In genomic region chr2:71631411-71631931, GRCh38 we compare ENCODE assay signal across 17 cellular contexts.
DNase-seq lines count a peak whose midpoint lies in the region; ATAC-seq and TF ChIP-seq lines count a peak whose summit lies in the region.
"Had no signal": no experiment of that assay in that cellular context is flagged by ENCODE, and none has a peak within 500 bp of the region (broad histone marks: within the 10 kb centered on the region; RNA-seq: fewer than 3 reads in every experiment).

No MANE protein-coding gene starts in this region.

- no peak overlapping the region for H3K18ac ChIP-seq in H9 (ENCODE audit: insufficient read length, low read depth, low read length)

- no peak overlapping the region for H3K9ac ChIP-seq in H9 (ENCODE audit: extremely low read depth, insufficient read length, low read length)

- H3K36me3 Mint-ChIP-seq in H9 (ENCODE audit: insufficient read depth in 1 of 3, low read depth in 3 of 3): no peaks in the 10 kb centered on the region

- H3K4ac ChIP-seq in H9 (ENCODE audit: low read depth, low read length): no peak overlapping the region

- no peak overlapping the region for H2BK12ac ChIP-seq in H9 (ENCODE audit: insufficient read length, low read depth, low read length)

- H3T11ph ChIP-seq in H9 (ENCODE audit: low read length): no peak overlapping the region

- no peaks in the 10 kb centered on the region for H3K23me2 ChIP-seq in H9 (ENCODE audit: insufficient read length, low read depth, low read length, poor library complexity, severe bottlenecking)

- no peaks in the 10 kb centered on the region for H3K79me2 ChIP-seq in H9 (ENCODE audit: insufficient read depth, low read length)

- H3K36me3 ChIP-seq in lower lobe of right lung (no peaks in the 10 kb centered on the region), thyroid gland (no peaks in the 10 kb centered on the region)
- H3K36me3 ChIP-seq: pancreas had no signal

- H3K4me1 ChIP-seq in H9 (ENCODE audit: insufficient read depth, low read length) (no peaks in the 10 kb centered on the region), lower lobe of right lung (peaks cover 20% of the 10 kb centered on the region), thyroid gland (no peaks in the 10 kb centered on the region)
- H3K4me1 ChIP-seq: pancreas had no signal

- no peak overlapping the region for H2AK5ac ChIP-seq in H9 (ENCODE audit: insufficient read length, low read length)

- H4K5ac ChIP-seq in H9 (ENCODE audit: insufficient read length, low read depth, low read length): no peak overlapping the region

- H3K56ac ChIP-seq in H9 (ENCODE audit: insufficient read length, low read depth, low read length): no peak overlapping the region

- no peaks in the 10 kb centered on the region for H3K27me3 Mint-ChIP-seq in H9 (ENCODE audit: low read depth)

- DNase-seq in AG04449 (ENCODE audit: low read depth, low spot score) (no peak), H9 (peak; percentile 24), astrocyte of the spinal cord (ENCODE audit: low read depth, low spot score) (peak; percentile 15), lower lobe of right lung (no peak), iPS-NIHi7 (ENCODE audit: extremely low spot score) (no peak), thyroid gland (no peak), activated gamma-delta T cell treated with Interleukin-2 at 50 U/mL for 16 hours (no peak)
- DNase-seq: activated CD8-positive, alpha-beta T cell treated with anti-CD3 and anti-CD28 coated beads for 36 hours; activated naive CD4-positive, alpha-beta T cell; central memory CD4-positive, alpha-beta T cell; NCI-H1436; pancreas; RPMI8226; T-helper 9 cell; trophoblast cell had no signal

- H4K8ac ChIP-seq in H9 (replicated peaks; ENCODE audit: insufficient read length, low read depth, low read length): no peak overlapping the region

- peak overlapping the region; percentile 39 for H3K4me3 ChIP-seq in AG04449 (ENCODE audit: low read depth, low read length)
- H3K4me3 ChIP-seq in astrocyte of the spinal cord (ENCODE audit: low read depth, low read length): peak overlapping the region; percentile 17
- H3K4me3 ChIP-seq in lower lobe of right lung: no peak overlapping the region
- no peak overlapping the region for H3K4me3 ChIP-seq in thyroid gland (replicated peaks in 1 of 3)
- H3K4me3 ChIP-seq: pancreas had no signal

- in situ Hi-C loops in astrocyte of the spinal cord (cut with HindIII; ENCODE audit: low sequenced_read_pairs): no loop called here

- no peak overlapping the region for H2BK5ac ChIP-seq in H9 (ENCODE audit: insufficient read length, low read length)

- H3K4me3 Mint-ChIP-seq in H9: no peak overlapping the region
- H3K4me3 Mint-ChIP-seq: activated CD8-positive, alpha-beta T cell treated with anti-CD3 and anti-CD28 coated beads for 36 hours had no signal

- no peak overlapping the region for H3K14ac ChIP-seq in H9 (ENCODE audit: insufficient read depth, low read length)

- POLR2A ChIA-PET in AG04449 (lab: Yijun Ruan, JAX): interaction anchor here (0.5 kb wide), 1 partner anchor 148 kb away, joined by 3 read pairs; no protein-coding TSS in a partner anchor

- no peak overlapping the region for H3K4me2 ChIP-seq in H9 (ENCODE audit: insufficient read depth, insufficient read length, low read length)

- CTCF ChIA-PET in AG04449 (lab: Yijun Ruan, JAX): interaction anchor here (0.6 to 2.3 kb wide), 4 partner anchors 8 to 519 kb away, joined by 3 to 9 read pairs (median 4); no protein-coding TSS in a partner anchor

- peaks cover 8% of the 10 kb centered on the region in 2 experiments for H3K4me1 Mint-ChIP-seq in H9

- H3K27me3 ChIP-seq in H9 (ENCODE audit: insufficient read depth, low read length): no peaks in the 10 kb centered on the region
- no peaks in the 10 kb centered on the region for H3K27me3 ChIP-seq in lower lobe of right lung (ENCODE audit: low read depth)
- H3K27me3 ChIP-seq in thyroid gland: no peaks in the 10 kb centered on the region
- H3K27me3 ChIP-seq: pancreas had no signal

- H3K79me1 ChIP-seq in H9 (ENCODE audit: insufficient read depth, low read depth, low read length, poor library complexity, severe bottlenecking): no peaks in the 10 kb centered on the region

- H3K23ac ChIP-seq in H9 (ENCODE audit: insufficient read length, low read depth, low read length): no peak overlapping the region

- H4K20me1 ChIP-seq in H9 (ENCODE audit: control insufficient read depth, insufficient read depth, insufficient read length): no peaks in the 10 kb centered on the region

- no peak overlapping the region for H2BK120ac ChIP-seq in H9 (ENCODE audit: low read depth, low read length, poor library complexity, severe bottlenecking)

- H3K9me3 Mint-ChIP-seq in H9: no peaks in the 10 kb centered on the region
- H3K9me3 Mint-ChIP-seq: activated CD8-positive, alpha-beta T cell treated with anti-CD3 and anti-CD28 coated beads for 36 hours had no signal

- no peak overlapping the region for H3K27ac Mint-ChIP-seq in H9
- H3K27ac Mint-ChIP-seq: activated CD8-positive, alpha-beta T cell treated with anti-CD3 and anti-CD28 coated beads for 36 hours had no signal

- intact Hi-C loops in lower lobe of right lung (cut with DNase I): no loop called here
- intact Hi-C loops in thyroid gland (cut with DNase I): no loop called here

- no peak overlapping the region for H2AFZ ChIP-seq in H9 (ENCODE audit: low read length)

- peak; percentile 59 to 72 for ATAC-seq in lower lobe of right lung
- ATAC-seq in HG03135 (IDR thresholded peaks at IDR 0.05; ENCODE audit: unreplicated experiment): no peak
- ATAC-seq: activated CD8-positive, alpha-beta T cell treated with anti-CD3 and anti-CD28 coated beads for 36 hours; esophagus mucosa; pancreas had no signal

- no peak overlapping the region for H2BK20ac ChIP-seq in H9 (ENCODE audit: low read depth, low read length, poor library complexity, severe bottlenecking)

- no peaks in the 10 kb centered on the region for H3K9me3 ChIP-seq in H9 (ENCODE audit: control insufficient read depth, low read depth, low read length)
- no peaks in the 10 kb centered on the region for H3K9me3 ChIP-seq in lower lobe of right lung
- H3K9me3 ChIP-seq in thyroid gland: no peaks in the 10 kb centered on the region
- H3K9me3 ChIP-seq: pancreas had no signal

- H4K91ac ChIP-seq in H9 (ENCODE audit: insufficient read length, low read depth, low read length): no peak overlapping the region

- H3K27ac ChIP-seq in H9 (ENCODE audit: insufficient read length, low read depth, low read length) (no peak overlapping the region), lower lobe of right lung (no peak overlapping the region), thyroid gland (no peak overlapping the region)
- H3K27ac ChIP-seq: pancreas had no signal

- no peak for TF ChIP-seq CTCF in AG04449 (IDR thresholded peaks at IDR 0.05; ENCODE audit: insufficient read depth, low read length, missing control alignments)
- no peak for TF ChIP-seq CTCF in H9 (conservative IDR thresholded peaks at IDR 0.05)
- no peak for TF ChIP-seq CTCF in astrocyte of the spinal cord (IDR thresholded peaks at IDR 0.05; ENCODE audit: low read depth, low read length)
- no peak for TF ChIP-seq CTCF in lower lobe of right lung (IDR thresholded peaks at IDR 0.05)
- TF ChIP-seq CTCF in thyroid gland (IDR thresholded peaks at IDR 0.05): no peak

- no peak overlapping the region for H2BK15ac ChIP-seq in H9 (ENCODE audit: low read depth, low read length)

- WGBS in H9 (ENCODE audit: extremely low coverage, insufficient read length, low lambda C conversion rate): no CpG with 5 or more reads among the region's 14 CpGs
- WGBS in thyroid gland, 2 donors: 76 to 84% methylated on average over 14 of the region's 14 CpGs

- no peak for TF ChIP-seq POLR2A in thyroid gland (IDR thresholded peaks at IDR 0.05)

Comparison
In these comparisons a context has a peak if more than half of its experiments do, and no peak if none do; other contexts are left out.
1. DNase-seq: peak in H9 (single experiment) and astrocyte of the spinal cord (single experiment); none in AG04449 (single experiment), lower lobe of right lung (single experiment), iPS-NIHi7 (single experiment), thyroid gland (0 of 2) and activated gamma-delta T cell treated with Interleukin-2 at 50 U/mL for 16 hours (single experiment).
2. H3K4me3 ChIP-seq: peak in AG04449 (single experiment) and astrocyte of the spinal cord (single experiment); none in lower lobe of right lung (single experiment) and thyroid gland (0 of 3).